ENCODE assay signal across 19 cellular contexts in the genomic region with DNA sequence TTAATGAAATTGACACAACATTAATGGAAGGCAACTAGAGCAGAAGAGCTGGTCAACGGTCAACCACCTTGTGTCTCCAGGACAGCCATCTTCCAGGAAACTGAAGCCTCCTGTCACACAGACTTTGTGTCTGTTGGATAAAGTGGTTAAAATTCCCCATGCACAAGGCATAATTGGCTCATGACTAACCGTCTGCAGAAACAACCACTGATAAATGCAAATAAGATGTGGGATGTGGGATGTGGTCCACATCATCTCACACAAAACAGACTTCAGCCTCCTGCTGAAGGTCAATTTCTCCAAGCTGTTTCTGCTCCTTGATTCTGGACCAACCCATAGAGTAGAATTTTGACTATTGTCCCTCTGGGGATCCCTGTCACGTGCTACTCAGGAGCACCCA. TPM values are rescaled to one million over a fixed set of nuclear protein-coding genes. Genes with fewer than 3 reads are reported as not detected.
DNase-seq lines count a peak whose midpoint lies in the region; ATAC-seq, FAIRE-seq and TF ChIP-seq lines count a peak whose summit lies in the region.
"Had no signal": no experiment of that assay in that cellular context is flagged by ENCODE, and none has a peak within 500 bp of the region (broad histone marks: within the 10 kb centered on the region; RNA-seq: fewer than 3 reads in every experiment).

No MANE protein-coding gene starts in this region.

- H2AFZ ChIP-seq in astrocyte (ENCODE audit: low read depth, low read length) (no peak overlapping the region), osteoblast (ENCODE audit: low read length) (no peak overlapping the region)

- peak overlapping the region; percentile 92 for H3K27ac Mint-ChIP-seq in astrocyte (ENCODE audit: unreplicated experiment)
- no peak overlapping the region for H3K27ac Mint-ChIP-seq in stimulated activated effector memory CD8-positive, alpha-beta T cell treated with anti-CD3 and anti-CD28 coated beads, Interleukin-12 subunit alpha, Interleukin-12 subunit beta, amount 100 ng/mL, for 72 hours
- no peak overlapping the region for H3K27ac Mint-ChIP-seq in T-helper 2 cell treated with Interferon-gamma antibody and Interleukin-4, amounts not matched to agents 5 μg/mL and 100 μg/mL, for 36 hours

- H3K27me3 ChIP-seq in astrocyte (ENCODE audit: insufficient read depth, low read length) (no peaks in the 10 kb centered on the region), osteoblast (ENCODE audit: insufficient read depth, low read length) (no peaks in the 10 kb centered on the region), HAP-1 (ENCODE audit: low read depth) (no peaks in the 10 kb centered on the region)

- H3K4me1 ChIP-seq in astrocyte (ENCODE audit: insufficient read depth, low read length) (peaks cover 4% of the 10 kb centered on the region), osteoblast (ENCODE audit: insufficient read depth, low read length) (peaks cover 10% of the 10 kb centered on the region), HAP-1 (no peaks in the 10 kb centered on the region)

- in situ Hi-C loops in HAP-1 (cut with MboI; ENCODE audit: low sequenced_read_pairs), result no loop called here

- no peaks in the 10 kb centered on the region for H3K27me3 Mint-ChIP-seq in astrocyte (ENCODE audit: low read depth, unreplicated experiment)
- H3K27me3 Mint-ChIP-seq in T-helper 2 cell treated with Interferon-gamma antibody and Interleukin-4, amounts not matched to agents 5 μg/mL and 100 μg/mL, for 36 hours (ENCODE audit: low read depth), result peaks cover 19% of the 10 kb centered on the region

- H3K4me3 Mint-ChIP-seq in astrocyte (ENCODE audit: unreplicated experiment), result no peak overlapping the region
- no peak overlapping the region for H3K4me3 Mint-ChIP-seq in stimulated activated effector memory CD8-positive, alpha-beta T cell treated with anti-CD3 and anti-CD28 coated beads, Interleukin-12 subunit alpha, Interleukin-12 subunit beta, amount 100 ng/mL, for 72 hours
- no peak overlapping the region for H3K4me3 Mint-ChIP-seq in T-helper 2 cell treated with Interferon-gamma antibody and Interleukin-4, amounts not matched to agents 5 μg/mL and 100 μg/mL, for 36 hours

- TF ChIP-seq CTCF in astrocyte (IDR thresholded peaks at IDR 0.05; ENCODE audit: insufficient read depth, low read depth, low read length), result no peak
- no peak for TF ChIP-seq CTCF in osteoblast (IDR thresholded peaks at IDR 0.05; ENCODE audit: extremely low read depth, low read depth, low read length)

- H3K9me3 ChIP-seq in astrocyte (ENCODE audit: insufficient read depth, low read depth, low read length) (no peaks in the 10 kb centered on the region), osteoblast (ENCODE audit: low read depth, low read length) (no peaks in the 10 kb centered on the region), HAP-1 (no peaks in the 10 kb centered on the region)
- H3K9me3 ChIP-seq: SJSA1 had no signal

- no peak overlapping the region for H3K9ac ChIP-seq in astrocyte (ENCODE audit: low read length)

- peaks cover 12% of the 10 kb centered on the region for H3K4me1 Mint-ChIP-seq in astrocyte (ENCODE audit: low read depth, unreplicated experiment)
- no peaks in the 10 kb centered on the region for H3K4me1 Mint-ChIP-seq in stimulated activated effector memory CD8-positive, alpha-beta T cell treated with anti-CD3 and anti-CD28 coated beads, Interleukin-12 subunit alpha, Interleukin-12 subunit beta, amount 100 ng/mL, for 72 hours
- H3K4me1 Mint-ChIP-seq in T-helper 2 cell treated with Interferon-gamma antibody and Interleukin-4, amounts not matched to agents 5 μg/mL and 100 μg/mL, for 36 hours (ENCODE audit: low read depth), result no peaks in the 10 kb centered on the region

- H3K4me2 ChIP-seq in astrocyte (ENCODE audit: low read length) (peak overlapping the region; percentile 37), osteoblast (ENCODE audit: insufficient read depth, low read length) (peak overlapping the region; percentile 23)

- ATAC-seq in stimulated activated effector memory CD8-positive, alpha-beta T cell treated with anti-CD3 and anti-CD28 coated beads, Interleukin-12 subunit alpha, Interleukin-12 subunit beta, amount 100 ng/mL, for 72 hours, result no peak
- ATAC-seq: HCT116, K562, PC-3 had no signal

- H3K27ac ChIP-seq in astrocyte (ENCODE audit: low read depth, low read length), result peak overlapping the region; percentile 42
- no peak overlapping the region for H3K27ac ChIP-seq in osteoblast (ENCODE audit: low read depth, low read length)
- H3K27ac ChIP-seq: SJSA1 had no signal

- H4K20me1 ChIP-seq in astrocyte (ENCODE audit: insufficient read depth, low read length) (no peaks in the 10 kb centered on the region), osteoblast (ENCODE audit: insufficient read depth, low read length) (no peaks in the 10 kb centered on the region)

- no peaks in the 10 kb centered on the region for H3K9me3 Mint-ChIP-seq in astrocyte (ENCODE audit: unreplicated experiment)
- no peaks in the 10 kb centered on the region for H3K9me3 Mint-ChIP-seq in stimulated activated effector memory CD8-positive, alpha-beta T cell treated with anti-CD3 and anti-CD28 coated beads, Interleukin-12 subunit alpha, Interleukin-12 subunit beta, amount 100 ng/mL, for 72 hours
- H3K9me3 Mint-ChIP-seq in T-helper 2 cell treated with Interferon-gamma antibody and Interleukin-4, amounts not matched to agents 5 μg/mL and 100 μg/mL, for 36 hours, result no peaks in the 10 kb centered on the region

- H3K4me3 ChIP-seq in astrocyte (ENCODE audit: insufficient read depth, low read depth, low read length) (no peak overlapping the region), osteoblast (ENCODE audit: insufficient read depth, low read length) (no peak overlapping the region), HAP-1 (no peak overlapping the region)
- H3K4me3 ChIP-seq: K562, SJSA1 had no signal

- no peaks in the 10 kb centered on the region for H3K36me3 Mint-ChIP-seq in astrocyte (ENCODE audit: low read depth, unreplicated experiment)
- no peaks in the 10 kb centered on the region for H3K36me3 Mint-ChIP-seq in stimulated activated effector memory CD8-positive, alpha-beta T cell treated with anti-CD3 and anti-CD28 coated beads, Interleukin-12 subunit alpha, Interleukin-12 subunit beta, amount 100 ng/mL, for 72 hours
- no peaks in the 10 kb centered on the region for H3K36me3 Mint-ChIP-seq in T-helper 2 cell treated with Interferon-gamma antibody and Interleukin-4, amounts not matched to agents 5 μg/mL and 100 μg/mL, for 36 hours (ENCODE audit: low read depth)

- H3K36me3 ChIP-seq in astrocyte (ENCODE audit: insufficient read depth, low read length) (no peaks in the 10 kb centered on the region), osteoblast (ENCODE audit: insufficient read depth, low read length) (no peaks in the 10 kb centered on the region), HAP-1 (replicated peaks) (no peaks in the 10 kb centered on the region)
- H3K36me3 ChIP-seq: SJSA1 had no signal

- H3K79me2 ChIP-seq in astrocyte (ENCODE audit: insufficient read depth, low read length) (no peaks in the 10 kb centered on the region), osteoblast (ENCODE audit: insufficient read depth, low read length) (no peaks in the 10 kb centered on the region)

- DNase-seq in AG20443 (ENCODE audit: low spot score) (peak; percentile 62), M059J (ENCODE audit: low read depth) (peak; percentile 70), astrocyte (ENCODE audit: low read depth) (peak; percentile 91), osteoblast (ENCODE audit: insufficient read length, low spot score, missing footprints) (peak; percentile 81), HAP-1 (ENCODE audit: low spot score in 2 of 2) (no peak), NCI-H1930 (lab: John Stamatoyannopoulos, UW) (no peak)
- no peak for DNase-seq in stimulated activated effector memory CD8-positive, alpha-beta T cell treated with anti-CD3 and anti-CD28 coated beads, Interleukin-12 subunit alpha, Interleukin-12 subunit beta, amount 100 ng/mL, for 72 hours (ENCODE audit: low spot score in 2 of 2)
- no peak for DNase-seq in T-helper 2 cell treated with Interferon-gamma antibody and Interleukin-4, amounts not matched to agents 5 μg/mL and 100 μg/mL, for 36 hours (ENCODE audit: low spot score)
- DNase-seq: C1 segment of cervical spinal cord, DND-41, NCI-H1436, NCI-H2029 treated with DMSO at 0.1 percent for 48 hours, NCI-H510A, NCI-H774, PC-3 had no signal

- FAIRE-seq in astrocyte (lab: Jason Lieb, UNC), result peak; percentile 62
- FAIRE-seq: K562 had no signal

RNA-seq across cellular contexts. Expression of gene XYLT1, which starts 26.9 kb away (rescaled TPM):
- total RNA-seq in M059J (2014; rRNA removed; shearing (Covaris generic)), result 6.3 and 10.3 TPM in 2 replicates
- total RNA-seq in astrocyte (22.9 and 28.5 TPM in 2 replicates), osteoblast (43.4 and 46.6 TPM in 2 replicates)
- total RNA-seq: A172, PC-3 had no signal

Comparison
In these comparisons a context has a peak if more than half of its experiments do, and no peak if none do; other contexts are left out.
1. DNase-seq: peak in AG20443 (single experiment), M059J (single experiment), astrocyte (single experiment) and osteoblast (single experiment); none in stimulated activated effector memory CD8-positive, alpha-beta T cell treated with anti-CD3 and anti-CD28 coated beads, Interleukin-12 subunit alpha, Interleukin-12 subunit beta, amount 100 ng/mL, for 72 hours (0 of 2), HAP-1 (0 of 2), NCI-H1930 (0 of 2) and T-helper 2 cell treated with Interferon-gamma antibody and Interleukin-4, amounts not matched to agents 5 μg/mL and 100 μg/mL, for 36 hours (single experiment).